In genomic region chr10:125192005-125192404, GRCh38 we compare ENCODE assay signal across 23 cellular contexts. TPM values are rescaled to one million over a fixed set of nuclear protein-coding genes. Genes with fewer than 3 reads are reported as not detected.
DNase-seq lines count a peak whose midpoint lies in the region; ATAC-seq and TF ChIP-seq lines count a peak whose summit lies in the region.
"Had no signal": no experiment of that assay in that cellular context is flagged by ENCODE, and none has a peak within 500 bp of the region (broad histone marks: within the 10 kb centered on the region; RNA-seq: fewer than 3 reads in every experiment).

No MANE protein-coding gene starts in this region.

- no peak overlapping the region for H3K4me3 ChIP-seq in neural progenitor cell
- H3K4me3 ChIP-seq in MG63 = no peak overlapping the region
- H3K4me3 ChIP-seq: BLaER1 treated with 17β-estradiol and CSF1 and Interleukin-3, amounts not matched to agents 10 nM and 100 nM; GM12878; HAP-1 had no signal

- no peak overlapping the region for H3K27ac ChIP-seq in neural progenitor cell
- H3K27ac ChIP-seq: 22Rv1; BLaER1 treated with 17β-estradiol and CSF1 and Interleukin-3, amounts not matched to agents 10 nM and 100 nM had no signal

- H3K9me3 ChIP-seq in neural progenitor cell (ENCODE audit: low read depth) (no peaks in the 10 kb centered on the region), MG63 (no peaks in the 10 kb centered on the region)
- H3K9me3 ChIP-seq: BE2C; BLaER1 treated with 17β-estradiol and CSF1 and Interleukin-3, amounts not matched to agents 10 nM and 100 nM; HAP-1 had no signal

- H3K27me3 ChIP-seq in neural progenitor cell = no peaks in the 10 kb centered on the region
- H3K27me3 ChIP-seq in MG63 = no peaks in the 10 kb centered on the region
- H3K27me3 ChIP-seq: BE2C; BLaER1 treated with 17β-estradiol and CSF1 and Interleukin-3, amounts not matched to agents 10 nM and 100 nM had no signal

- H3K27ac Mint-ChIP-seq in neural progenitor cell (peak overlapping the region; percentile 46), progenitor cell of endocrine pancreas (peak overlapping the region; percentile 42)
- H3K27ac Mint-ChIP-seq: CD4-positive, alpha-beta T cell; CD8-positive, alpha-beta memory T cell; HFFc6 had no signal

- H3K9me3 Mint-ChIP-seq in neural progenitor cell (no peaks in the 10 kb centered on the region), progenitor cell of endocrine pancreas (ENCODE audit: low read depth) (no peaks in the 10 kb centered on the region)
- H3K9me3 Mint-ChIP-seq: CD4-positive, alpha-beta T cell; HFFc6 had no signal

- H4K20me1 ChIP-seq in neural progenitor cell (ENCODE audit: low read depth) = no peaks in the 10 kb centered on the region

- H2AFZ ChIP-seq in neural progenitor cell (replicated peaks) = no peak overlapping the region

- no peaks in the 10 kb centered on the region for H3K79me2 ChIP-seq in neural progenitor cell (ENCODE audit: low read depth)

- no peak for ATAC-seq in left ventricle myocardium superior
- no peak for ATAC-seq in GM21447 (IDR thresholded peaks at IDR 0.05; ENCODE audit: unreplicated experiment)
- ATAC-seq: GM12878 had no signal

- H3K36me3 Mint-ChIP-seq in neural progenitor cell (no peaks in the 10 kb centered on the region), progenitor cell of endocrine pancreas (ENCODE audit: insufficient read depth) (no peaks in the 10 kb centered on the region)
- H3K36me3 Mint-ChIP-seq: CD14-positive monocyte; CD8-positive, alpha-beta memory T cell had no signal

- peaks cover 11% of the 10 kb centered on the region for H3K4me1 ChIP-seq in neural progenitor cell
- H3K4me1 ChIP-seq: BE2C, HAP-1 had no signal

- H3F3A ChIP-seq in neural progenitor cell (ENCODE audit: low read depth) = no peaks in the 10 kb centered on the region

- H3K4me2 ChIP-seq in neural progenitor cell = no peak overlapping the region
- H3K4me2 ChIP-seq: BLaER1 treated with 17β-estradiol and CSF1 and Interleukin-3, amounts not matched to agents 10 nM and 100 nM had no signal

- DNase-seq in cardiac septum (ENCODE audit: low spot score) (peak; percentile 26), left ventricle myocardium superior (no peak), neural progenitor cell (ENCODE audit: low spot score) (no peak), progenitor cell of endocrine pancreas (ENCODE audit: low spot score, unreplicated experiment) (no peak), AG08396 (ENCODE audit: low spot score) (no peak), MG63 (no peak)
- no peak for DNase-seq in activated CD8-positive, alpha-beta memory T cell treated with anti-CD3 and anti-CD28 coated beads for 24 hours
- DNase-seq: AML-193; BE2C; CD4-positive, alpha-beta T cell; CD8-positive, alpha-beta memory T cell; DMS 273 treated with DMSO at 0.1 percent for 48 hours; DMS79; EL; GDM1; GOT3; HFFc6 had no signal

- H3K4me1 Mint-ChIP-seq in neural progenitor cell (peaks cover 13% of the 10 kb centered on the region), progenitor cell of endocrine pancreas (ENCODE audit: low read depth) (peaks cover 5% of the 10 kb centered on the region)
- H3K4me1 Mint-ChIP-seq: CD14-positive monocyte; CD8-positive, alpha-beta memory T cell had no signal

- H3K4me3 Mint-ChIP-seq in neural progenitor cell (no peak overlapping the region), progenitor cell of endocrine pancreas (ENCODE audit: low read depth) (no peak overlapping the region)
- H3K4me3 Mint-ChIP-seq: CD14-positive monocyte; CD4-positive, alpha-beta T cell; CD8-positive, alpha-beta memory T cell; HFFc6 had no signal

- H3K9ac ChIP-seq in neural progenitor cell = no peak overlapping the region
- H3K9ac ChIP-seq: BLaER1 treated with 17β-estradiol and CSF1 and Interleukin-3, amounts not matched to agents 10 nM and 100 nM had no signal

- TF ChIP-seq CTCF in neural progenitor cell (IDR thresholded peaks at IDR 0.05) = no peak
- no peak for TF ChIP-seq CTCF in progenitor cell of endocrine pancreas (IDR thresholded peaks at IDR 0.05; ENCODE audit: unreplicated experiment)

- H3K36me3 ChIP-seq in neural progenitor cell (no peaks in the 10 kb centered on the region), MG63 (no peaks in the 10 kb centered on the region)
- H3K36me3 ChIP-seq: BE2C; BLaER1 treated with 17β-estradiol and CSF1 and Interleukin-3, amounts not matched to agents 10 nM and 100 nM; HAP-1 had no signal

- intact Hi-C loops in cardiac septum (cut with DNase I) (no loop called here), left ventricle myocardium superior (cut with micrococcal nuclease) (no loop called here)

- no peaks in the 10 kb centered on the region for H3K27me3 Mint-ChIP-seq in neural progenitor cell (ENCODE audit: insufficient read depth, low read depth)
- peaks cover 42% of the 10 kb centered on the region for H3K27me3 Mint-ChIP-seq in progenitor cell of endocrine pancreas

RNA-seq across cellular contexts. Expression of gene CTBP2, which starts 31.6 kb away (rescaled TPM):
- total RNA-seq in cardiac septum (35.9 TPM), left ventricle myocardium superior (29.3 TPM), neural progenitor cell (ENCODE audit: low replicate concordance) (55.2 and 97.6 TPM in 2 replicates), progenitor cell of endocrine pancreas (182 and 183 TPM in 2 replicates)
- 58.1 and 88.7 TPM in 2 replicates for total RNA-seq in MG63 (2014; rRNA removed; shearing (Covaris generic); ENCODE audit: low replicate concordance)
